Comparison of ENCODE assay signal across 31 cellular contexts in the genomic region with DNA sequence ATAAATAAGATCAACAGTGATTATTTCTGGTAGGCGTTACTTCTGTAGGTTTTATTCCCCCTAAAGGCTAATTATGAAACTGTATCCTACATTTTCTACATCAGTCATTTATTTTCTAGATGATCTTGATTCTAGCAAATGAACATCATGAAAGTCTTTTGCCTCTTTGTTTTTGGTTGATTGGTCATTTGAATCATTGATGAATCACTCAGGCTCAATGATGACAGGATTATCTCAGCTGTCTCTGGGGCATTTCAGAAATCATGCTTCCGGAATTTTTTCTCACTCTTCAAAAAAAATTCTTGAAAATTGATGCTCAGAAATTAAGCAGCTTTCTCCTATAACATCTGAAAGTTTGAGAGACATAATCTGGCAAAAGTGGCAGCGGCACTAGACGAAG.
"Had no signal": no experiment of that assay in that cellular context is flagged by ENCODE, and none has a peak within 500 bp of the region (broad histone marks: within the 10 kb centered on the region; RNA-seq: fewer than 3 reads in every experiment).

No MANE protein-coding gene starts in this region.

- DNase-seq: colonic mucosa; effector CD8-positive, alpha-beta T cell; endodermal cell; foreskin melanocyte; hypothalamus; immature natural killer cell; islet precursor cell; left lung; mesenchymal stem cell; mucosa of descending colon; naive B cell; right lobe of liver; stimulated activated CD4-positive, alpha-beta T cell treated with anti-CD3 and anti-CD28 coated beads, Interleukin-12 subunit alpha, Interleukin-12 subunit beta, amount 100 ng/mL, for 4 hours; stimulated activated CD4-positive, alpha-beta T cell treated with anti-CD3 and anti-CD28 coated beads, Interleukin-1b, Interleukin-23, amount 100 ng/mL, for 48 hours; stimulated activated CD4-positive, alpha-beta T cell treated with anti-CD3 and anti-CD28 coated beads, Interleukin-4, amount 100 ng/mL, for 1 hour; stimulated activated naive CD4-positive, alpha-beta T cell treated with Interleukin-2 at 50 U/mL for 16 hours; stomach; substantia nigra; upper lobe of left lung had no signal

- H3K27me3 ChIP-seq: colonic mucosa, esophagus muscularis mucosa, left lung, neutrophil, right lobe of liver, stomach, tibial nerve, upper lobe of left lung had no signal

- FAIRE-seq: urothelium cell line had no signal

- H3K9me3 Mint-ChIP-seq: mesothelial cell of epicardium; natural killer cell treated with Interleukin-12 subunit alpha and Interleukin-12 subunit beta and Interleukin-15 and Interleukin-18, amount 100 ng/mL, for 72 hours; neural crest cell had no signal

- H3K4me3 ChIP-seq: colonic mucosa, esophagus muscularis mucosa, left lung, mucosa of descending colon, right lobe of liver, smooth muscle cell, stomach, thoracic aorta, tibial nerve, upper lobe of left lung had no signal

- H3K27ac Mint-ChIP-seq: dendritic cell treated with granulocyte-macrophage colony-stimulating factor and Interleukin-4, amounts not matched to agents 40 ng/mL and 50 ng/mL, for 4 days; endodermal cell; immature natural killer cell; mesothelial cell of epicardium; naive B cell; natural killer cell treated with Interleukin-12 subunit alpha and Interleukin-12 subunit beta and Interleukin-15 and Interleukin-18, amount 100 ng/mL, for 72 hours; progenitor cell of endocrine pancreas; stimulated activated effector memory CD8-positive, alpha-beta T cell treated with anti-CD3 and anti-CD28 coated beads, Interleukin-12 subunit alpha, Interleukin-12 subunit beta, amount 100 ng/mL, for 72 hours had no signal

- H3K36me3 Mint-ChIP-seq: immature natural killer cell; mesothelial cell of epicardium; natural killer cell treated with Interleukin-12 subunit alpha and Interleukin-12 subunit beta and Interleukin-15 and Interleukin-18, amount 100 ng/mL, for 72 hours; stimulated activated effector memory CD8-positive, alpha-beta T cell treated with anti-CD3 and anti-CD28 coated beads, Interleukin-12 subunit alpha, Interleukin-12 subunit beta, amount 100 ng/mL, for 72 hours had no signal

- H3K27me3 Mint-ChIP-seq: dendritic cell treated with granulocyte-macrophage colony-stimulating factor and Interleukin-4, amounts not matched to agents 40 ng/mL and 50 ng/mL, for 4 days; naive B cell; natural killer cell treated with Interleukin-12 subunit alpha and Interleukin-12 subunit beta and Interleukin-15 and Interleukin-18, amount 100 ng/mL, for 72 hours; progenitor cell of endocrine pancreas had no signal

- H3K4me1 Mint-ChIP-seq: endodermal cell; immature natural killer cell; naive B cell; neural crest cell; stimulated activated effector memory CD8-positive, alpha-beta T cell treated with anti-CD3 and anti-CD28 coated beads, Interleukin-12 subunit alpha, Interleukin-12 subunit beta, amount 100 ng/mL, for 72 hours had no signal

- H3K36me3 ChIP-seq: colonic mucosa, esophagus muscularis mucosa, left lung, neutrophil, right lobe of liver, stomach, thoracic aorta, tibial nerve, upper lobe of left lung had no signal

- H3K4me3 Mint-ChIP-seq: dendritic cell treated with granulocyte-macrophage colony-stimulating factor and Interleukin-4, amounts not matched to agents 40 ng/mL and 50 ng/mL, for 4 days; endodermal cell; immature natural killer cell; mesothelial cell of epicardium; natural killer cell treated with Interleukin-12 subunit alpha and Interleukin-12 subunit beta and Interleukin-15 and Interleukin-18, amount 100 ng/mL, for 72 hours; neural crest cell; stimulated activated effector memory CD8-positive, alpha-beta T cell treated with anti-CD3 and anti-CD28 coated beads, Interleukin-12 subunit alpha, Interleukin-12 subunit beta, amount 100 ng/mL, for 72 hours had no signal

- ATAC-seq: left lung; mucosa of descending colon; natural killer cell treated with Interleukin-12 subunit alpha and Interleukin-12 subunit beta and Interleukin-15 and Interleukin-18, amount 100 ng/mL, for 72 hours; right lobe of liver; stimulated activated effector memory CD8-positive, alpha-beta T cell treated with anti-CD3 and anti-CD28 coated beads, Interleukin-12 subunit alpha, Interleukin-12 subunit beta, amount 100 ng/mL, for 72 hours had no signal
